8 cellular contexts compared by ENCODE assay signal in the genomic region with DNA sequence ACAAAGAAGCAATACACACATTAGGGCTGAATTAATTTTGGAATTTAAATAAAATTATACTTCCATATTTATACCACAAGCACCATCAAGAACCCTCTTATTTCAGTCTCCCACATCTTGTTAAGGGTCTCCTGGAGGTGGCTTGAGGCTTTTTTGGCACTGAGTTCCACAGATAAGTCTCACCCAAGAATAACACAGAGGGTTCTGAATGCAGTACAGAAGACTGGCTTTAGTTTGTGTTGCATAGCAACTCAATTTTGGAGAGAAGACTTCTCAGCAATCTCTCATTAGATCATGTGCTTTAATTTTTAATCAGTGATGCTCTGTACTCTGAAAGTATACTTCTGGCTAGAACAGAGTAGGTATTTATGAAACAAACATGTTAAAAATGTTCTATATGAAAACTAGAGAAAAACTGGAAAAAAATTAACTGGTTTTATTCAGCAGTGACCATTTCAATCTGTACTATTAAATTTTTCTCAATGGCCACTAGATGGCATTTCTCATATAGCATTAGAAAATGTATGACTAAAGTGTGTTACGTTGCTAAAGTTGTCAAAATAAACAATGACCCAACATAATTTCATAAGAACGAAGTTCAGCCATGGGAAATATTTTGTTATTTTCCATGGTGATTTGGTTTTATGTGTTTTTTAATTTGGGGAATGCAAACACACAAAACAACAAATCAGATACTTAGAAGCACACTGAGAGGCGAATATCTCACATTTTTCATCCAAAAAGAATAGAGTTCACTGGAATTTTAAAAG. TPM values are rescaled to one million over a fixed set of nuclear protein-coding genes. Genes with fewer than 3 reads are reported as not detected.
DNase-seq lines count a peak whose midpoint lies in the region; ATAC-seq, FAIRE-seq and TF ChIP-seq lines count a peak whose summit lies in the region.

No MANE protein-coding gene starts in this region.

- POLR2A ChIA-PET in Panc1 (lab: Charles Lee) = interaction anchor here (0.6 kb wide), 1 partner anchor 28 kb away, joined by 4 read pairs; no protein-coding TSS in a partner anchor

- peak; percentile 78 for FAIRE-seq in A204.1 (lab: Jason Lieb, UNC)

- DNase-seq in GM13977 (ENCODE audit: low spot score) (no peak), Panc1 (ENCODE audit: low read depth, low spot score) (no peak), epithelial cell of proximal tubule (ENCODE audit: low read depth) (no peak), neural crest cell (ENCODE audit: low read depth, low spot score) (no peak)
- DNase-seq in central memory CD4-positive, alpha-beta T cell = no peak

- H3K4me3 ChIP-seq in Panc1 (ENCODE audit: low read depth in 2 of 2, low read length in 2 of 2) (no peak overlapping the region), epithelial cell of proximal tubule (ENCODE audit: low read depth, low read length) (no peak overlapping the region)

- no peak overlapping the region for H3K27ac ChIP-seq in Panc1 (ENCODE audit: low read length)

- H3K4me3 Mint-ChIP-seq in neural crest cell = no peak overlapping the region

- intact Hi-C loops in Panc1 (cut with micrococcal nuclease; ENCODE audit: unreplicated experiment) = loop anchor here (2.0 kb wide), 1 partner anchor 210 kb away; the partner anchor contains the start of gene MAP3K5

- CTCF ChIA-PET in Panc1 (lab: Charles Lee) = no interaction called here

- no peaks in the 10 kb centered on the region for H3K36me3 ChIP-seq in Panc1 (ENCODE audit: control insufficient read depth, insufficient read depth, low read length)

- no TSS peak for BruUV-seq in Panc1 (replicated peaks; lab: Mats Ljungman, UMichigan)

- H3K36me3 Mint-ChIP-seq in neural crest cell (ENCODE audit: low read depth) = no peaks in the 10 kb centered on the region

- H3K27me3 ChIP-seq in Panc1 (ENCODE audit: control insufficient read depth, insufficient read depth, low read length) = no peaks in the 10 kb centered on the region

- H3K4me1 Mint-ChIP-seq in neural crest cell = no peaks in the 10 kb centered on the region

- H3K9me3 ChIP-seq in Panc1 (ENCODE audit: control insufficient read depth, insufficient read depth, low read depth, low read length) = no peaks in the 10 kb centered on the region

- peaks cover 10% of the 10 kb centered on the region for H3K27me3 Mint-ChIP-seq in neural crest cell (ENCODE audit: low read depth)

- in situ Hi-C loops in GM13977 (cut with MboI; ENCODE audit: low pct_unique_long_range_greater_than_20kb, low sequenced_read_pairs, unreplicated experiment) (no loop called here), Panc1 (cut with HindIII; ENCODE audit: low pct_unique_long_range_greater_than_20kb, low sequenced_read_pairs) (no loop called here)

- TF ChIP-seq CTCF in GM13977 (IDR thresholded peaks at IDR 0.05; ENCODE audit: extremely low read depth, insufficient read depth, missing control alignments) (peak; percentile 51), Panc1 (IDR thresholded peaks at IDR 0.05) (peak; percentile 66; the same call in 1 of the 2 replicates), epithelial cell of proximal tubule (conservative IDR thresholded peaks at IDR 0.05; ENCODE audit: low read depth, low read length) (peak; percentile 49), neural crest cell (conservative IDR thresholded peaks at IDR 0.05) (peak; percentile 73)

- peak; percentile 70; the same call in 1 of the 2 replicates for ATAC-seq in Panc1
- no peak for ATAC-seq in GM19463 (IDR thresholded peaks at IDR 0.05; ENCODE audit: unreplicated experiment)
- no peak for ATAC-seq in HG02840 (IDR thresholded peaks at IDR 0.05; ENCODE audit: low FRiP score, unreplicated experiment)

- H3K4me1 ChIP-seq in Panc1 (ENCODE audit: control insufficient read depth, insufficient read depth, low read length) = no peaks in the 10 kb centered on the region

- no peak overlapping the region for H3K27ac Mint-ChIP-seq in neural crest cell (ENCODE audit: unreplicated experiment)

- H3K9me3 Mint-ChIP-seq in neural crest cell = no peaks in the 10 kb centered on the region

RNA-seq across cellular contexts. Expression of gene MAP7, which starts 32.7 kb away (rescaled TPM):
- 1.8 TPM for total RNA-seq in Panc1 (2021; ENCODE audit: unreplicated experiment)
- polyA plus RNA-seq in Panc1 (2012; ENCODE audit: insufficient read length) = 1.2 TPM
- 12.9 and 16.1 TPM in 2 replicates for total RNA-seq in epithelial cell of proximal tubule
- total RNA-seq in neural crest cell = 1.3 and 1.4 TPM in 2 replicates
